Comparison of ENCODE assay signal across 21 cellular contexts in the genomic region with DNA sequence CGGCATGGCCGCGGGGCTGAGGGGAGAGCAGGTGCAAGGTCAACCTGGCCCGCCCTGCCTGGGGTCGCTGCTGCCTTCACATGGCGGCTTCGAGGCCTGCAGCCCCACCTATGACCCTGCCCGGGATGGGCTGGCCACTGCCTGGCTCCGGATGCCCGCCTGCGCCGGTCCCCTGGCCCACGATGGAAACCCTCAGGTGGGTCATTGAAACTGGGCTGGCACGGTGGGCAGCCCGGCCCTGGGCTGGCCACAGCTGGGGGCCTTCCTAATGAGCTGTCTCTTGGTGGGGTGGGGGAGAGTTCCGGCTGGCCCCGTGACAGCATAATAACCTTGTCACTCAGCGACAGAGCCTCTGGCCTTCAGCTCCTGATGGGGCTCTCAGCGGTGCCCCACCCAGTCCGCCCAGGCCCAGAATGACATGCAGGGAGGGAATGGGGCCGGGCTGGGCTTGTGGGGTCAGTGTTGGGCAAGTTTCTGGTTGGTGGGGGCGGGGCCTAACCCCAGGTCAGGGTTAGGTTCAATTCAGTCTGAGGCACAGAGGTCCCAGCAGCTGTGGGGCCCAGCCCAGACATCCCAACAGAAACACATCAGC. TPM values are rescaled to one million over a fixed set of nuclear protein-coding genes. Genes with fewer than 3 reads are reported as not detected.
A peak's percentile ranks its signal among the peaks of the same experiment; 100 is the strongest.
DNase-seq lines count a peak whose midpoint lies in the region; ATAC-seq and TF ChIP-seq lines count a peak whose summit lies in the region.
"Had no signal": no experiment of that assay in that cellular context is flagged by ENCODE, and none has a peak within 500 bp of the region (broad histone marks: within the 10 kb centered on the region; RNA-seq: fewer than 3 reads in every experiment).

A gene (minus strand): TSS at position 270 of the 592 bp plus-strand sequence. CDS start 264 bp downstream, at position 6.

- no peaks in the 10 kb centered on the region for H4K20me1 ChIP-seq in KMS-11 (ENCODE audit: insufficient read depth)

- H3K9ac ChIP-seq in KMS-11 (no peak within 1 kb of the TSS), NT2/D1 (ENCODE audit: insufficient read length, low read depth) (peak within 1 kb of the TSS; percentile 3)

- POLR2A ChIA-PET in CD4-positive, alpha-beta memory T cell (lab: Charles Lee; ENCODE audit: partially characterized antibody) = no interaction called here

- H3K4me1 ChIP-seq in KMS-11 (ENCODE audit: low read depth, poor library complexity, severe bottlenecking) = no peaks in the 10 kb centered on the region
- peaks cover 31% of the 10 kb centered on the region for H3K4me1 ChIP-seq in NT2/D1 (ENCODE audit: insufficient read depth, insufficient read length)
- no peaks in the 10 kb centered on the region for H3K4me1 ChIP-seq in testis
- H3K4me1 ChIP-seq in CD4-positive, alpha-beta memory T cell (ENCODE audit: insufficient read depth, low read length) = no peaks in the 10 kb centered on the region

- no peak within 1 kb of the TSS for H3K27ac Mint-ChIP-seq in CD4-positive, alpha-beta memory T cell
- H3K27ac Mint-ChIP-seq: H9, IgD-negative memory B cell had no signal

- no peak within 1 kb of the TSS for H3K27ac ChIP-seq in KMS-11
- H3K27ac ChIP-seq in testis = no peak within 1 kb of the TSS
- no peak within 1 kb of the TSS for H3K27ac ChIP-seq in CD4-positive, alpha-beta memory T cell (ENCODE audit: low read depth, low read length)
- H3K27ac ChIP-seq: HL-60 had no signal

- no peak for TF ChIP-seq CTCF in KMS-11 (conservative IDR thresholded peaks at IDR 0.05; ENCODE audit: low read depth, low read length)
- TF ChIP-seq CTCF in testis (IDR thresholded peaks at IDR 0.05) = no peak

- peak within 1 kb of the TSS; percentile 14; the same call in 1 of the 2 replicates for H2AFZ ChIP-seq in KMS-11 (ENCODE audit: low read depth)

- H3K79me2 ChIP-seq in KMS-11 (ENCODE audit: insufficient read depth, low read depth) = no peaks in the 10 kb centered on the region

- CTCF ChIA-PET in CD4-positive, alpha-beta memory T cell (lab: Charles Lee; ENCODE audit: partially characterized antibody) = no interaction called here

- 81% methylated on average over 21 of the region's 22 CpGs; no CpG with 5 or more reads in 1 of the 2 donors for WGBS in testis, 2 donors

- ATAC-seq in esophagus mucosa (peak; percentile 6), HG02623 (IDR thresholded peaks at IDR 0.05; ENCODE audit: unreplicated experiment) (no peak)

- peaks cover 0 to 4% (median 4%) of the 10 kb centered on the region in 4 donors for H3K4me1 Mint-ChIP-seq in CD4-positive, alpha-beta memory T cell
- H3K4me1 Mint-ChIP-seq: H9 had no signal

- no peaks in the 10 kb centered on the region for H3K36me3 Mint-ChIP-seq in CD4-positive, alpha-beta memory T cell
- H3K36me3 Mint-ChIP-seq: CD14-positive monocyte, IgD-negative memory B cell had no signal

- TF ChIP-seq POLR2A in testis (IDR thresholded peaks at IDR 0.05) = no peak

- no peak within 1 kb of the TSS for H3K4me3 Mint-ChIP-seq in CD4-positive, alpha-beta memory T cell
- H3K4me3 Mint-ChIP-seq: CD14-positive monocyte, H9, IgD-negative memory B cell had no signal

- intact Hi-C loops in testis (cut with DNase I; ENCODE audit: low total_unique reads) = no loop called here
- intact Hi-C loops in CD4-positive, alpha-beta memory T cell (cut with micrococcal nuclease) = no loop called here

- no peak within 1 kb of the TSS for H3K4me3 ChIP-seq in KMS-11 (IDR thresholded peaks at IDR 0.05; ENCODE audit: insufficient read depth, low read depth, low read length)
- H3K4me3 ChIP-seq in NT2/D1 (ENCODE audit: insufficient read length, low read depth) = no peak within 1 kb of the TSS
- no peak within 1 kb of the TSS for H3K4me3 ChIP-seq in testis
- no peak within 1 kb of the TSS for H3K4me3 ChIP-seq in CD4-positive, alpha-beta memory T cell (ENCODE audit: low read length in 2 of 2)

- no peaks in the 10 kb centered on the region for H3K9me3 Mint-ChIP-seq in CD4-positive, alpha-beta memory T cell
- H3K9me3 Mint-ChIP-seq: H9, IgD-negative memory B cell had no signal

- no peak within 1 kb of the TSS for H3K4me2 ChIP-seq in KMS-11

- H3K9me3 ChIP-seq in NT2/D1 (ENCODE audit: insufficient read depth, low read length) (no peaks in the 10 kb centered on the region), testis (no peaks in the 10 kb centered on the region)
- H3K9me3 ChIP-seq in CD4-positive, alpha-beta memory T cell (ENCODE audit: control insufficient read depth in 1 of 2, low read length in 2 of 2) = no peaks in the 10 kb centered on the region

- DNase-seq in NT2/D1 (ENCODE audit: low read depth, low spot score) (no peak), testis (no peak), NCI-H1092 (lab: John Stamatoyannopoulos, UW) (no peak)
- DNase-seq in CD4-positive, alpha-beta memory T cell = no peak
- DNase-seq: ACHN, H9, MM.1S, NCI-H1105 treated with DMSO at 0.1 percent for 48 hours, NCI-H1694 treated with DMSO at 0.1 percent for 48 hours, NCI-H2107, NCI-H2227 treated with DMSO at 0.1 percent for 48 hours, NCI-H524, NCI-H82 had no signal

- H3K27me3 ChIP-seq in KMS-11 (ENCODE audit: insufficient read depth, low read depth) (peaks cover 79% of the 10 kb centered on the region), NT2/D1 (ENCODE audit: insufficient read depth, insufficient read length) (no peaks in the 10 kb centered on the region), testis (no peaks in the 10 kb centered on the region)
- H3K27me3 ChIP-seq in CD4-positive, alpha-beta memory T cell (ENCODE audit: insufficient read depth, low read length) = no peaks in the 10 kb centered on the region

- peaks cover 0 to 5% of the 10 kb centered on the region in 2 donors for H3K27me3 Mint-ChIP-seq in CD4-positive, alpha-beta memory T cell
- H3K27me3 Mint-ChIP-seq: IgD-negative memory B cell had no signal

- no peaks in the 10 kb centered on the region for H3K36me3 ChIP-seq in KMS-11 (ENCODE audit: insufficient read depth)
- H3K36me3 ChIP-seq in NT2/D1 (ENCODE audit: insufficient read depth, insufficient read length, low read length) = no peaks in the 10 kb centered on the region
- no peaks in the 10 kb centered on the region for H3K36me3 ChIP-seq in testis (ENCODE audit: low read depth, missing control alignments)
- no peaks in the 10 kb centered on the region for H3K36me3 ChIP-seq in CD4-positive, alpha-beta memory T cell (ENCODE audit: insufficient read depth, low read length)

RNA-seq across cellular contexts. Expression of the gene that starts here (rescaled TPM):
- total RNA-seq in esophagus mucosa (not detected), testis (10 to 100 TPM; 13.8 to 61.5 TPM)
- polyA plus RNA-seq in testis (ENCODE audit: insufficient read depth, low read depth, low replicate concordance) = 33.4 TPM
- not detected for total RNA-seq in CD4-positive, alpha-beta memory T cell
- polyA plus RNA-seq in CD4-positive, alpha-beta memory T cell = not detected
- total RNA-seq: LHCN-M2, SK-MEL-5 had no signal
- polyA plus RNA-seq: CD14-positive monocyte had no signal

Comparison
In these comparisons a context has a peak if more than half of its experiments do, and no peak if none do; other contexts are left out.
1. RNA of the gene that starts here (total RNA-seq): 13.8 to 61.5 TPM in testis; not detected in esophagus mucosa (single experiment) and not detected in CD4-positive, alpha-beta memory T cell; every median in the first group is over 10 times any median in the second.
2. RNA of the gene that starts here (polyA plus RNA-seq): 33.4 TPM in testis (single experiment); not detected in CD4-positive, alpha-beta memory T cell; every median in the first group is over 10 times any median in the second.
3. Peak in ATAC-seq in esophagus mucosa; RNA of the gene not detected or under 1 TPM.